Comparison of ENCODE assay signal across 26 cellular contexts in genomic region chr21:46663754-46664153, GRCh38. TPM values are rescaled to one million over a fixed set of nuclear protein-coding genes. Genes with fewer than 3 reads are reported as not detected.
"Had no signal": no experiment of that assay in that cellular context is flagged by ENCODE, and none has a peak within 500 bp of the region (broad histone marks: within the 10 kb centered on the region; RNA-seq: fewer than 3 reads in every experiment).

No MANE protein-coding gene starts in this region.

- H3K9me3 ChIP-seq: ascending aorta, body of pancreas had no signal

- H3K36me3 ChIP-seq: cardiac muscle cell had no signal

- DNase-seq: activated B cell treated with CpG ODN at 0.5 μM for 24 hours; activated CD4-positive, alpha-beta T cell treated with anti-CD3 and anti-CD28 coated beads, Interleukin-2, amount 50 U/mL, for 1 hour; activated CD8-positive, alpha-beta memory T cell treated with anti-CD3 and anti-CD28 coated beads, Interleukin-2, amount 50 U/mL, for 4 hours; activated CD8-positive, alpha-beta T cell treated with anti-CD3 and anti-CD28 coated beads for 36 hours; activated gamma-delta T cell treated with Interleukin-2 at 50 U/mL for 16 hours; activated naive CD4-positive, alpha-beta T cell treated with anti-CD3 and anti-CD28 coated beads, Interleukin-2, amount 10 ng/mL, durations not matched to agents 7 days and 5 days; activated T-cell treated with anti-CD3 and anti-CD28 coated beads, Interleukin-2, amount 50 U/mL, for 72 hours; amniotic stem cell; body of pancreas; KG1; NCI-H1092; NCI-H1694; NCI-H2029; NCI-H69; NK-92 treated with Interleukin-12 subunit alpha and Interleukin-12 subunit beta, amount 100 ng/mL, for 24 hours; OCI-M1; T-cell; T-helper 2 cell; T1000 had no signal

- ATAC-seq: activated CD8-positive, alpha-beta T cell treated with anti-CD3 and anti-CD28 coated beads for 36 hours; activated T-cell treated with anti-CD3 and anti-CD28 coated beads, Interleukin-2, amount 50 U/mL, for 72 hours; body of pancreas; Panc1; T-cell had no signal

- H3K4me3 Mint-ChIP-seq: activated B cell treated with CpG ODN at 0.5 μM for 24 hours; activated CD8-positive, alpha-beta T cell treated with anti-CD3 and anti-CD28 coated beads for 36 hours; activated naive CD4-positive, alpha-beta T cell treated with anti-CD3 and anti-CD28 coated beads, Interleukin-2, amount 10 ng/mL, durations not matched to agents 7 days and 5 days; activated T-cell treated with anti-CD3 and anti-CD28 coated beads, Interleukin-2, amount 50 U/mL, for 72 hours; T-cell had no signal

- H3K27me3 ChIP-seq: ascending aorta, body of pancreas had no signal

- FAIRE-seq: TTC549 had no signal

- H3K9me3 Mint-ChIP-seq: activated B cell treated with CpG ODN at 0.5 μM for 24 hours; activated CD8-positive, alpha-beta T cell treated with anti-CD3 and anti-CD28 coated beads for 36 hours; activated naive CD4-positive, alpha-beta T cell treated with anti-CD3 and anti-CD28 coated beads, Interleukin-2, amount 10 ng/mL, durations not matched to agents 7 days and 5 days; activated T-cell treated with anti-CD3 and anti-CD28 coated beads, Interleukin-2, amount 50 U/mL, for 72 hours; activated T-helper 2 cell treated with anti-CD3 and anti-CD28 coated beads, Interferon-gamma antibody, Interleukin-2, Interleukin-4, amounts not matched to agents 10 μg/mL and 5 μg/mL and 100 μg/mL, durations not matched to agents 14 hours and 24 hours and 36 hours; T-cell had no signal

- H3K27ac ChIP-seq: ascending aorta, body of pancreas, cardiac muscle cell had no signal

- H3K27me3 Mint-ChIP-seq: activated CD8-positive, alpha-beta T cell treated with anti-CD3 and anti-CD28 coated beads for 36 hours had no signal

- H3K27ac Mint-ChIP-seq: activated B cell treated with CpG ODN at 0.5 μM for 24 hours; activated CD8-positive, alpha-beta T cell treated with anti-CD3 and anti-CD28 coated beads for 36 hours; activated naive CD4-positive, alpha-beta T cell treated with anti-CD3 and anti-CD28 coated beads, Interleukin-2, amount 10 ng/mL, durations not matched to agents 7 days and 5 days; activated T-cell treated with anti-CD3 and anti-CD28 coated beads, Interleukin-2, amount 50 U/mL, for 72 hours; activated T-helper 2 cell treated with anti-CD3 and anti-CD28 coated beads, Interferon-gamma antibody, Interleukin-2, Interleukin-4, amounts not matched to agents 10 μg/mL and 5 μg/mL and 100 μg/mL, durations not matched to agents 14 hours and 24 hours and 36 hours; T-cell had no signal

- H3K4me3 ChIP-seq: ascending aorta, body of pancreas, cardiac muscle cell had no signal

RNA-seq across cellular contexts. Expression of gene S100B, which starts 58.9 kb away (rescaled TPM):
- total RNA-seq: activated B cell treated with CpG ODN at 0.5 μM for 24 hours; activated T-helper 2 cell treated with anti-CD3 and anti-CD28 coated beads, Interferon-gamma antibody, Interleukin-2, Interleukin-4, amounts not matched to agents 10 μg/mL and 5 μg/mL and 100 μg/mL, durations not matched to agents 14 hours and 24 hours and 36 hours; LHCN-M2; M059J had no signal
